Comparison of ENCODE assay signal across 19 cellular contexts in the genomic region with DNA sequence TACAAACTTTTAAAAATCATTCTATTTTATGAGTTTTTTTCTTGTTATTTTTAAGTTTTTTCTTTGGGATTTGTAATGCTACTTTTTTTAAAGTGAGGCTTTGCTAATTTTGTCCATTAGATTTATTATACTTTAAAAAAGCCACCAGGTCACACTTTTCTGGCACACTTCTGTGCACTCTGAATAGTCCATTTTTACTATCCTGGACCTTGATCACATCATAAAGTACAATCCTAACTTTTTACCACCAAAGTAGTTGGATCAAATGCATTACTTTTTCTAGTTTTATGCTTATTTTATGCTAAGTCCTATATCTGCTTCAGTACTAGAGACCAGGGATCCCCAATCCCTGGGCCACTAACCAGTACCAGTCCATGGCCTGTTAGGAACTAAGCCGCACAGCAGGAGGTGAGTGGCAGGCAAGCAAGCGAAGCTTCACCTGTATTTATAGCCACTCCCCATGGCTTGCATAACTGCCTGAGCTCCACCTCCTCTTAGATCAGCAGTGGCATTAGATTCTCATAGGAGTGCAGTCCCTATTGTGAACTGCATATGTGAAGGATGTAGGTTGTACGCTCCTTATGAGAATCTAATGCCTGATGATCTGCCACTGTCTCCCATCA. TPM values are rescaled to one million over a fixed set of nuclear protein-coding genes. Genes with fewer than 3 reads are reported as not detected.
A peak's percentile ranks its signal among the peaks of the same experiment; 100 is the strongest.
DNase-seq lines count a peak whose midpoint lies in the region; ATAC-seq and TF ChIP-seq lines count a peak whose summit lies in the region.
"Had no signal": no experiment of that assay in that cellular context is flagged by ENCODE, and none has a peak within 500 bp of the region (broad histone marks: within the 10 kb centered on the region; RNA-seq: fewer than 3 reads in every experiment).

No MANE protein-coding gene starts in this region.

- ATAC-seq in left lobe of liver (peak; percentile 93), GM21619 (IDR thresholded peaks at IDR 0.05; ENCODE audit: unreplicated experiment) (no peak), GM21825 (IDR thresholded peaks at IDR 0.05; ENCODE audit: unreplicated experiment) (no peak)

- H3K36me3 ChIP-seq in Peyer's patch (no peaks in the 10 kb centered on the region), transverse colon (no peaks in the 10 kb centered on the region), tibial artery (no peaks in the 10 kb centered on the region)
- H3K36me3 ChIP-seq: SJSA1 had no signal

- H3K27me3 ChIP-seq in Peyer's patch = no peaks in the 10 kb centered on the region
- no peaks in the 10 kb centered on the region for H3K27me3 ChIP-seq in transverse colon
- no peaks in the 10 kb centered on the region for H3K27me3 ChIP-seq in tibial artery
- H3K27me3 ChIP-seq: SJSA1 had no signal

- 67 to 72% methylated on average over 1 to 3 of the region's 3 CpGs for WGBS in transverse colon (ENCODE audit: low coverage in 1 of 2), 2 donors

- peak in 3 of 6 experiments; percentile 19 to 20 (median 20) for TF ChIP-seq CTCF in Peyer's patch (IDR thresholded peaks at IDR 0.05)
- no peak for TF ChIP-seq CTCF in transverse colon (IDR thresholded peaks at IDR 0.05)
- no peak for TF ChIP-seq CTCF in tibial artery (IDR thresholded peaks at IDR 0.05)

- H3K27ac ChIP-seq in Peyer's patch (peak overlapping the region in 2 of 4 donors; percentile 7 to 78), transverse colon (peak overlapping the region in 3 of 4 donors; percentile 20 to 54 (median 21)), tibial artery (no peak overlapping the region)
- H3K27ac ChIP-seq: C4-2B, RWPE1, SJSA1 had no signal

- H3K9me3 ChIP-seq in Peyer's patch (peaks cover 0 to 10% (median 0%) of the 10 kb centered on the region in 4 donors), transverse colon (peaks cover 6 to 11% of the 10 kb centered on the region in 2 donors), tibial artery (no peaks in the 10 kb centered on the region)
- H3K9me3 ChIP-seq: SJSA1 had no signal

- TF ChIP-seq POLR2A in Peyer's patch (IDR thresholded peaks at IDR 0.05) = peak in 1 of 2 donors; percentile 47
- TF ChIP-seq POLR2A in transverse colon (IDR thresholded peaks at IDR 0.05) = no peak

- intact Hi-C loops in transverse colon (cut with DNase I; ENCODE audit: low total_unique reads) = no loop called here
- intact Hi-C loops in tibial artery (cut with DNase I; ENCODE audit: low total_unique reads) = no loop called here

- in situ Hi-C loops in transverse colon (cut with MboI; ENCODE audit: low pct_ligation_motif_present in 1 of 4, low pct_unique_long_range_greater_than_20kb in 1 of 4, low sequenced_read_pairs in 3 of 4) = no loop called here

- H3K4me3 ChIP-seq in Peyer's patch = no peak overlapping the region
- H3K4me3 ChIP-seq in transverse colon = no peak overlapping the region
- H3K4me3 ChIP-seq in tibial artery = no peak overlapping the region
- H3K4me3 ChIP-seq: SJSA1 had no signal

- peak; percentile 28 for DNase-seq in NCI-H748 (lab: John Stamatoyannopoulos, UW; ENCODE audit: unreplicated experiment)
- no peak for DNase-seq in NCI-H748 treated with DMSO at 0.1 percent for 48 hours (lab: John Stamatoyannopoulos, UW)
- peak in 2 of 3 donors; percentile 55 to 81 for DNase-seq in Peyer's patch
- DNase-seq in left lobe of liver (ENCODE audit: low spot score) = peak; percentile 49
- peak; percentile 59 for DNase-seq in transverse colon
- no peak for DNase-seq in tibial artery
- DNase-seq: DMS153, HFFc6, MV-4-11, NCI-H2029 treated with DMSO at 0.1 percent for 48 hours, NCI-H524 treated with DMSO at 0.1 percent for 48 hours, OCI-M1, SW 1271 had no signal

- H3K4me1 ChIP-seq in Peyer's patch (peaks cover 0 to 5% (median 0%) of the 10 kb centered on the region in 4 donors), transverse colon (peaks cover 0 to 4% (median 2%) of the 10 kb centered on the region in 4 donors), tibial artery (no peaks in the 10 kb centered on the region)
- H3K4me1 ChIP-seq: SJSA1 had no signal

- no peak for TF ChIP-seq EP300 in transverse colon (IDR thresholded peaks at IDR 0.05; ENCODE audit: low read depth)

RNA-seq across cellular contexts. Expression of gene FRRS1L, which starts 16.0 kb away (rescaled TPM):
- total RNA-seq in Peyer's patch (1 to 10 TPM in 2 of 4 donors, under 1 TPM in 2; 0.80 to 3.8 (median 1.9) TPM), left lobe of liver (0.03 TPM), transverse colon (under 1 TPM in 3 of 4 donors, not detected in 1; 0.40 to 0.96 (median 0.64) TPM)
- total RNA-seq: HFFc6, HT-29, SJSA1 had no signal

RNA-seq across cellular contexts. Expression of gene TMEM245, which starts 31.3 kb away (rescaled TPM):
- 10 to 100 TPM; 14.0 to 78.8 (median 68.3) TPM for total RNA-seq in Peyer's patch
- 33.7 TPM for total RNA-seq in left lobe of liver
- 10 to 100 TPM; 28.5 to 63.6 (median 58.7) TPM for total RNA-seq in transverse colon

Comparison
In these comparisons a context has a peak if more than half of its experiments do, and no peak if none do; other contexts are left out.
1. DNase-seq: peak in NCI-H748 (single experiment), Peyer's patch (2 of 3), left lobe of liver (single experiment) and transverse colon (single experiment); none in NCI-H748 treated with DMSO at 0.1 percent for 48 hours (single experiment) and tibial artery (0 of 2).
2. H3K27ac ChIP-seq: peak in transverse colon (3 of 4); none in tibial artery (0 of 2).